Comparison of ENCODE assay signal across 8 cellular contexts in genomic region chrX:11768039-11768438, GRCh38.
A peak's percentile ranks its signal among the peaks of the same experiment; 100 is the strongest.
DNase-seq lines count a peak whose midpoint lies in the region; ATAC-seq lines count a peak whose summit lies in the region.

No MANE protein-coding gene starts in this region.

- H3K27ac ChIP-seq in caudate nucleus (ENCODE audit: low read depth, low read length), result no peak overlapping the region

- H3K27me3 Mint-ChIP-seq in activated naive CD8-positive, alpha-beta T cell treated with anti-CD3 and anti-CD28 coated beads, Interleukin-2, amount 50 U/mL, for 24 hours, result no peaks in the 10 kb centered on the region

- ATAC-seq in GM18520 (IDR thresholded peaks at IDR 0.05; ENCODE audit: unreplicated experiment), result peak; percentile 46
- ATAC-seq in GM21447 (IDR thresholded peaks at IDR 0.05; ENCODE audit: unreplicated experiment), result peak; percentile 64
- ATAC-seq in HG03354 (IDR thresholded peaks at IDR 0.05; ENCODE audit: poor library complexity, severe bottlenecking, unreplicated experiment), result peak; percentile 72
- no peak for ATAC-seq in activated naive CD8-positive, alpha-beta T cell treated with anti-CD3 and anti-CD28 coated beads, Interleukin-2, amount 50 U/mL, for 24 hours

- H3K4me3 Mint-ChIP-seq in activated naive CD8-positive, alpha-beta T cell treated with anti-CD3 and anti-CD28 coated beads, Interleukin-2, amount 50 U/mL, for 24 hours, result peak overlapping the region; percentile 24

- peak overlapping the region; percentile 86 for H3K27ac Mint-ChIP-seq in activated naive CD8-positive, alpha-beta T cell treated with anti-CD3 and anti-CD28 coated beads, Interleukin-2, amount 50 U/mL, for 24 hours

- H3K4me1 Mint-ChIP-seq in activated naive CD8-positive, alpha-beta T cell treated with anti-CD3 and anti-CD28 coated beads, Interleukin-2, amount 50 U/mL, for 24 hours, result peaks cover 59% of the 10 kb centered on the region

- H3K9me3 Mint-ChIP-seq in activated naive CD8-positive, alpha-beta T cell treated with anti-CD3 and anti-CD28 coated beads, Interleukin-2, amount 50 U/mL, for 24 hours, result no peaks in the 10 kb centered on the region

- peaks cover 32% of the 10 kb centered on the region for H3K36me3 Mint-ChIP-seq in activated naive CD8-positive, alpha-beta T cell treated with anti-CD3 and anti-CD28 coated beads, Interleukin-2, amount 50 U/mL, for 24 hours (ENCODE audit: low read depth)

- no peak for DNase-seq in activated naive CD8-positive, alpha-beta T cell treated with anti-CD3 and anti-CD28 coated beads, Interleukin-2, amount 50 U/mL, for 24 hours
- DNase-seq in NCI-H2081 (lab: John Stamatoyannopoulos, UW) (no peak), islet precursor cell (no peak), KG1 (lab: John Stamatoyannopoulos, UW) (no peak), caudate nucleus (lab: John Stamatoyannopoulos, UW) (no peak)
